8 cellular contexts compared by ENCODE assay signal in genomic region chr10:27153855-27154198, GRCh38. TPM values are rescaled to one million over a fixed set of nuclear protein-coding genes. Genes with fewer than 3 reads are reported as not detected.
A peak's percentile ranks its signal among the peaks of the same experiment; 100 is the strongest.
DNase-seq lines count a peak whose midpoint lies in the region; ATAC-seq and TF ChIP-seq lines count a peak whose summit lies in the region.

No MANE protein-coding gene starts in this region.

- H3K4me1 Mint-ChIP-seq in activated naive CD4-positive, alpha-beta T cell treated with anti-CD3 and anti-CD28 coated beads, Interleukin-2, amount 50 U/mL, for 24 hours, result peaks cover 53% of the 10 kb centered on the region
- H3K4me1 Mint-ChIP-seq in naive thymus-derived CD4-positive, alpha-beta T cell, result peaks cover 34 to 69% (median 50%) of the 10 kb centered on the region in 7 donors

- no peak for DNase-seq in activated naive CD4-positive, alpha-beta T cell (lab: John Stamatoyannopoulos, UW)
- peak; percentile 30 to 57 for DNase-seq in SJCRH30
- peak; percentile 26 for DNase-seq in epithelial cell of esophagus (ENCODE audit: low read depth)
- DNase-seq in naive thymus-derived CD4-positive, alpha-beta T cell, result no peak
- no peak for DNase-seq in SKM-1 (lab: John Stamatoyannopoulos, UW; ENCODE audit: unreplicated experiment)
- no peak for DNase-seq in NCI-H1694 treated with DMSO at 0.1 percent for 48 hours (lab: John Stamatoyannopoulos, UW)

- H3K9me3 Mint-ChIP-seq in activated naive CD4-positive, alpha-beta T cell treated with anti-CD3 and anti-CD28 coated beads, Interleukin-2, amount 50 U/mL, for 24 hours, result no peaks in the 10 kb centered on the region
- H3K9me3 Mint-ChIP-seq in naive thymus-derived CD4-positive, alpha-beta T cell, result peaks cover 0 to 8% (median 0%) of the 10 kb centered on the region in 11 donors

- CTCF ChIA-PET in naive thymus-derived CD4-positive, alpha-beta T cell (lab: Charles Lee), result interaction anchor here (0.6 to 1.2 kb wide), 5 partner anchors 31 to 814 kb away, joined by 3 to 6 read pairs (median 4); no protein-coding TSS in a partner anchor

- H3K36me3 Mint-ChIP-seq in activated naive CD4-positive, alpha-beta T cell treated with anti-CD3 and anti-CD28 coated beads, Interleukin-2, amount 50 U/mL, for 24 hours, result peaks cover 17% of the 10 kb centered on the region
- H3K36me3 Mint-ChIP-seq in naive thymus-derived CD4-positive, alpha-beta T cell, result peaks cover 3 to 22% (median 16%) of the 10 kb centered on the region in 5 donors

- POLR2A ChIA-PET in naive thymus-derived CD4-positive, alpha-beta T cell (lab: Charles Lee), result interaction anchor here (0.6 to 2.7 kb wide), 23 partner anchors 10 to 684 kb away, joined by 3 to 43 read pairs (median 5); partner anchors contain the start of genes ACBD5, ANKRD26 and RAB18

- intact Hi-C loops in naive thymus-derived CD4-positive, alpha-beta T cell (cut with micrococcal nuclease), result loop anchor here (1.0 to 5.0 kb wide), 11 partner anchors 15 to 1523 kb away; partner anchors contain the start of genes RAB18 (in 2 of the 2), ANKRD26 (in 1 of the 2), APBB1IP (in 1 of the 2) and BAMBI (in 1 of the 2)

- TF ChIP-seq CTCF in epithelial cell of esophagus (IDR thresholded peaks at IDR 0.05; ENCODE audit: insufficient read depth, low read depth, low read length, missing control alignments), result no peak

- no peaks in the 10 kb centered on the region for H3K27me3 Mint-ChIP-seq in activated naive CD4-positive, alpha-beta T cell treated with anti-CD3 and anti-CD28 coated beads, Interleukin-2, amount 50 U/mL, for 24 hours
- H3K27me3 Mint-ChIP-seq in naive thymus-derived CD4-positive, alpha-beta T cell, result peaks cover 0 to 2% (median 0%) of the 10 kb centered on the region in 5 donors

- peak overlapping the region; percentile 99 for H3K27ac Mint-ChIP-seq in activated naive CD4-positive, alpha-beta T cell treated with anti-CD3 and anti-CD28 coated beads, Interleukin-2, amount 50 U/mL, for 24 hours
- H3K27ac Mint-ChIP-seq in naive thymus-derived CD4-positive, alpha-beta T cell, result peak overlapping the region; percentile 100

- peak overlapping the region; percentile 87 for H3K27ac ChIP-seq in SJCRH30
- peak overlapping the region; percentile 99 for H3K27ac ChIP-seq in naive thymus-derived CD4-positive, alpha-beta T cell (ENCODE audit: low read depth, low read length)

- H3K4me3 Mint-ChIP-seq in activated naive CD4-positive, alpha-beta T cell treated with anti-CD3 and anti-CD28 coated beads, Interleukin-2, amount 50 U/mL, for 24 hours, result peak overlapping the region; percentile 99
- H3K4me3 Mint-ChIP-seq in naive thymus-derived CD4-positive, alpha-beta T cell, result peak overlapping the region; percentile 91 to 100 (median 99)

- peak; percentile 2 for ATAC-seq in HG02852 (IDR thresholded peaks at IDR 0.05; ENCODE audit: unreplicated experiment)
- ATAC-seq in naive thymus-derived CD4-positive, alpha-beta T cell, result no peak

- H3K9me3 ChIP-seq in SJCRH30 (replicated peaks), result no peaks in the 10 kb centered on the region
- no peaks in the 10 kb centered on the region for H3K9me3 ChIP-seq in naive thymus-derived CD4-positive, alpha-beta T cell (ENCODE audit: control insufficient read depth in 2 of 3, low read length in 3 of 3)

- H3K4me3 ChIP-seq in SJCRH30 (peak overlapping the region; percentile 82), epithelial cell of esophagus (ENCODE audit: low read length) (peak overlapping the region; percentile 90)
- H3K4me3 ChIP-seq in naive thymus-derived CD4-positive, alpha-beta T cell (ENCODE audit: low read length), result peak overlapping the region; percentile 90

- H3K27me3 ChIP-seq in SJCRH30, result no peaks in the 10 kb centered on the region
- H3K27me3 ChIP-seq in naive thymus-derived CD4-positive, alpha-beta T cell (ENCODE audit: control insufficient read depth in 2 of 2, insufficient read depth in 2 of 2, low read length in 2 of 2), result no peaks in the 10 kb centered on the region

- no peaks in the 10 kb centered on the region for H3K4me1 ChIP-seq in SJCRH30
- peaks cover 13 to 17% of the 10 kb centered on the region in 2 donors for H3K4me1 ChIP-seq in naive thymus-derived CD4-positive, alpha-beta T cell (ENCODE audit: control insufficient read depth in 2 of 2, insufficient read depth in 2 of 2, low read length in 2 of 2)

- peaks cover 30% of the 10 kb centered on the region for H3K36me3 ChIP-seq in SJCRH30
- H3K36me3 ChIP-seq in naive thymus-derived CD4-positive, alpha-beta T cell (ENCODE audit: control insufficient read depth in 2 of 3, insufficient read depth in 3 of 3, low read length in 3 of 3), result peaks cover 0 to 14% (median 3%) of the 10 kb centered on the region in 3 experiments

RNA-seq across cellular contexts. Expression of gene YME1L1, which starts 0.4 kb away (rescaled TPM):
- 239 and 288 TPM in 2 replicates for total RNA-seq in SJCRH30 (2014; rRNA removed; shearing (Covaris generic))
- 100 to 1,000 TPM in 3 of 5 experiments, 10 to 100 TPM in 2; 87.7 to 130 (median 113) TPM for total RNA-seq in naive thymus-derived CD4-positive, alpha-beta T cell
- polyA plus RNA-seq in naive thymus-derived CD4-positive, alpha-beta T cell, result 100 to 1,000 TPM; 111 to 112 TPM

RNA-seq across cellular contexts. Expression of gene MASTL, which starts 1.3 kb away (rescaled TPM):
- total RNA-seq in SJCRH30 (2014; rRNA removed; shearing (Covaris generic)), result 78.8 and 86.7 TPM in 2 replicates
- 10 to 100 TPM in 3 of 5 experiments, 1 to 10 TPM in 2; 8.4 to 29.0 (median 20.2) TPM for total RNA-seq in naive thymus-derived CD4-positive, alpha-beta T cell
- 1 to 10 TPM; 2.6 to 3.4 TPM for polyA plus RNA-seq in naive thymus-derived CD4-positive, alpha-beta T cell

RNA-seq across cellular contexts. Expression of gene ANKRD26, which starts 53.5 kb away (rescaled TPM):
- 10.2 and 13.9 TPM in 2 replicates for total RNA-seq in SJCRH30 (2014; rRNA removed; shearing (Covaris generic))
- 10 to 100 TPM in 2 of 5 experiments, 1 to 10 TPM in 3; 6.4 to 14.2 (median 8.9) TPM for total RNA-seq in naive thymus-derived CD4-positive, alpha-beta T cell
- 1 to 10 TPM; 2.9 to 3.9 TPM for polyA plus RNA-seq in naive thymus-derived CD4-positive, alpha-beta T cell

Comparison
In these comparisons a context has a peak if more than half of its experiments do, and no peak if none do; other contexts are left out.
1. DNase-seq: peak in SJCRH30 (2 of 2) and epithelial cell of esophagus (single experiment); none in activated naive CD4-positive, alpha-beta T cell (0 of 4), naive thymus-derived CD4-positive, alpha-beta T cell (0 of 9), SKM-1 (single experiment) and NCI-H1694 treated with DMSO at 0.1 percent for 48 hours (single experiment).
2. Peak in every context shown above with its lines, with median percentiles within 50 percentile points of each other: H3K4me3 ChIP-seq.